ENCODE assay signal across 8 cellular contexts in genomic region chr1:93909146-93910050, GRCh38. TPM values are rescaled to one million over a fixed set of nuclear protein-coding genes. Genes with fewer than 3 reads are reported as not detected.
DNase-seq lines count a peak whose midpoint lies in the region; ATAC-seq and TF ChIP-seq lines count a peak whose summit lies in the region.

A gene with protein sequence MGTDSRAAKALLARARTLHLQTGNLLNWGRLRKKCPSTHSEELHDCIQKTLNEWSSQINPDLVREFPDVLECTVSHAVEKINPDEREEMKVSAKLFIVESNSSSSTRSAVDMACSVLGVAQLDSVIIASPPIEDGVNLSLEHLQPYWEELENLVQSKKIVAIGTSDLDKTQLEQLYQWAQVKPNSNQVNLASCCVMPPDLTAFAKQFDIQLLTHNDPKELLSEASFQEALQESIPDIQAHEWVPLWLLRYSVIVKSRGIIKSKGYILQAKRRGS (minus strand): TSS chr1:93909430. CDS start chr1:93909163, 267 bp downstream.

- POLR2A ChIA-PET in OCI-LY7 (lab: Charles Lee) = interaction anchor here (0.6 to 1.3 kb wide), 9 partner anchors 23 to 1690 kb away, joined by 3 to 9 read pairs (median 3); no protein-coding TSS in a partner anchor

- peak within 1 kb of the TSS; percentile 90 for H2AFZ ChIP-seq in OCI-LY7 (ENCODE audit: low read length)

- ATAC-seq in GM21423 (IDR thresholded peaks at IDR 0.05; ENCODE audit: unreplicated experiment) = peak; percentile 92

- H3K9ac ChIP-seq in HUES6 (ENCODE audit: low read length) = peak within 1 kb of the TSS; percentile 90
- peak within 1 kb of the TSS; percentile 71 for H3K9ac ChIP-seq in mucosa of rectum (ENCODE audit: low read depth in 1 of 2, low read length in 2 of 2)

- no peaks in the 10 kb centered on the region for H3K9me3 ChIP-seq in HUES6 (ENCODE audit: control insufficient read depth, insufficient read depth, low read depth, low read length)
- no peaks in the 10 kb centered on the region for H3K9me3 ChIP-seq in OCI-LY7 (ENCODE audit: low read length)
- H3K9me3 ChIP-seq in mucosa of rectum (ENCODE audit: control insufficient read depth in 2 of 2, low read length in 2 of 2) = no peaks in the 10 kb centered on the region

- H3K4me1 ChIP-seq in HUES6 (ENCODE audit: control insufficient read depth, insufficient read depth, low read length) = peaks cover 16% of the 10 kb centered on the region; the same call in 1 of the 2 replicates
- peaks cover 43% of the 10 kb centered on the region for H3K4me1 ChIP-seq in OCI-LY7 (ENCODE audit: insufficient read depth, low read length, poor library complexity, severe bottlenecking)
- peaks cover 9% of the 10 kb centered on the region in 2 donors for H3K4me1 ChIP-seq in mucosa of rectum (ENCODE audit: control insufficient read depth in 2 of 2, insufficient read depth in 2 of 2, low read length in 2 of 2)

- CTCF ChIA-PET in OCI-LY7 (lab: Charles Lee; ENCODE audit: unreplicated experiment) = interaction anchor here (0.6 kb wide), 1 partner anchor 67 kb away, joined by 3 read pairs; no protein-coding TSS in a partner anchor

- peak within 1 kb of the TSS; percentile 84 for H3K4me2 ChIP-seq in OCI-LY7 (ENCODE audit: low read length)

- peak; percentile 82 for TF ChIP-seq CTCF in OCI-LY7 (conservative IDR thresholded peaks at IDR 0.05; ENCODE audit: low read length)

- DNase-seq in DMS 273 treated with DMSO at 0.1 percent for 48 hours (lab: John Stamatoyannopoulos, UW) (peak; percentile 87), OCI-LY7 (ENCODE audit: low spot score) (peak; percentile 93), activated T-cell treated with anti-CD3 and anti-CD28 coated beads for 48 hours (ENCODE audit: low read depth) (peak; percentile 90), erythroblast (lab: John Stamatoyannopoulos, UW) (peak; percentile 98 to 99)
- DNase-seq in stimulated activated CD8-positive, alpha-beta memory T cell treated with anti-CD3 and anti-CD28 coated beads, Interleukin-4, amount 100 ng/mL, for 48 hours = peak; percentile 93

- no peaks in the 10 kb centered on the region for H4K20me1 ChIP-seq in OCI-LY7 (ENCODE audit: insufficient read depth, low read length)

- no peaks in the 10 kb centered on the region for H3K9me2 ChIP-seq in OCI-LY7 (ENCODE audit: insufficient read depth, low read length)

- BruUV-seq in OCI-LY7 (replicated peaks; lab: Mats Ljungman, UMichigan) = no TSS peak

- H3K27ac ChIP-seq in HUES6 (ENCODE audit: low read depth, low read length) = no peak within 1 kb of the TSS; the same call in 1 of the 2 replicates
- peak within 1 kb of the TSS; percentile 39 for H3K27ac ChIP-seq in OCI-LY7 (ENCODE audit: low read depth, low read length, poor library complexity, severe bottlenecking)
- peak within 1 kb of the TSS; percentile 74 to 80 for H3K27ac ChIP-seq in mucosa of rectum (ENCODE audit: low read depth in 2 of 2, low read length in 2 of 2)

- H3K79me2 ChIP-seq in OCI-LY7 (ENCODE audit: insufficient read depth, low read depth, low read length) = peaks cover 45% of the 10 kb centered on the region

- TF ChIP-seq POLR2A in erythroblast (IDR thresholded peaks at IDR 0.05; ENCODE audit: low read length) = peak; percentile 83

- H3K4me3 ChIP-seq in HUES6 (ENCODE audit: low read depth, low read length) (peak within 1 kb of the TSS; percentile 86), OCI-LY7 (ENCODE audit: low read depth, low read length, poor library complexity, severe bottlenecking) (peak within 1 kb of the TSS; percentile 96), mucosa of rectum (ENCODE audit: low read length in 2 of 2) (peak within 1 kb of the TSS; percentile 66 to 85)

- H3K27me3 ChIP-seq in HUES6 (ENCODE audit: control insufficient read depth, insufficient read depth, low read length) (no peaks in the 10 kb centered on the region), mucosa of rectum (ENCODE audit: control insufficient read depth in 2 of 2, insufficient read depth in 2 of 2, low read length in 2 of 2) (no peaks in the 10 kb centered on the region)

- intact Hi-C loops in OCI-LY7 (cut with micrococcal nuclease; ENCODE audit: unreplicated experiment) = loop anchor here (1.0 to 2.0 kb wide), 4 partner anchors 31 to 1611 kb away; partner anchors contain the start of genes ABCD3, DNTTIP2, GLMN and RPAP2

- H3K36me3 ChIP-seq in HUES6 (ENCODE audit: control insufficient read depth, insufficient read depth, low read length) = no peaks in the 10 kb centered on the region
- no peaks in the 10 kb centered on the region for H3K36me3 ChIP-seq in OCI-LY7 (ENCODE audit: insufficient read depth, low read length)
- H3K36me3 ChIP-seq in mucosa of rectum (ENCODE audit: control insufficient read depth in 2 of 2, insufficient read depth in 2 of 2, low read length in 2 of 2) = no peaks in the 10 kb centered on the region

RNA-seq across cellular contexts. Expression of the gene that starts here (rescaled TPM):
- 7.0 and 10.7 TPM in 2 replicates for total RNA-seq in OCI-LY7 (2014; rRNA removed; shearing (Covaris generic))
- 24.0 and 24.8 TPM in 2 replicates for total RNA-seq in OCI-LY7 (2022)
